In genomic region chr5:158841918-158842317, GRCh38 we compare ENCODE assay signal across 17 cellular contexts.
DNase-seq lines count a peak whose midpoint lies in the region; ATAC-seq, FAIRE-seq and TF ChIP-seq lines count a peak whose summit lies in the region.
"Had no signal": no experiment of that assay in that cellular context is flagged by ENCODE, and none has a peak within 500 bp of the region (broad histone marks: within the 10 kb centered on the region; RNA-seq: fewer than 3 reads in every experiment).

No MANE protein-coding gene starts in this region.

- peak; percentile 95 for FAIRE-seq in GM12892 (lab: Jason Lieb, UNC)
- FAIRE-seq in GM19239 (lab: Jason Lieb, UNC): peak; percentile 95
- FAIRE-seq: D721Med, HTR-8/SVneo had no signal

- DNase-seq in GM12892 (ENCODE audit: insufficient read length) (no peak), GM19239 (ENCODE audit: insufficient read length, low spot score) (no peak), SW 1271 (lab: John Stamatoyannopoulos, UW) (no peak), NOMO-1 treated with DMSO at 0.1 percent for 48 hours (lab: John Stamatoyannopoulos, UW; ENCODE audit: unreplicated experiment) (no peak), T-helper 1 cell (no peak), erythroblast (lab: John Stamatoyannopoulos, UW) (no peak)
- DNase-seq: activated CD4-positive, alpha-beta T cell treated with anti-CD3 and anti-CD28 coated beads, Interleukin-2, amount 10 ng/mL, durations not matched to agents 7 days and 5 days; activated T-cell treated with anti-CD3 and anti-CD28 coated beads, Interleukin-2, amount 50 U/mL, for 48 hours; kidney glomerular epithelial cell; MM.1S; NCI-H2171; stimulated activated CD4-positive, alpha-beta T cell treated with anti-CD3 and anti-CD28 coated beads, Interleukin-15, amount 100 ng/mL, for 24 hours; T1000 had no signal

- TF ChIP-seq POLR2A in GM12892 (IDR thresholded peaks at IDR 0.05; ENCODE audit: low read depth, low read length) (no peak), erythroblast (IDR thresholded peaks at IDR 0.05; ENCODE audit: low read length) (no peak)

- ATAC-seq in HG02763 (IDR thresholded peaks at IDR 0.05; ENCODE audit: unreplicated experiment) (peak; percentile 51), HG03520 (IDR thresholded peaks at IDR 0.05; ENCODE audit: unreplicated experiment) (peak; percentile 80)
